ENCODE assay signal across 11 cellular contexts in the genomic region with DNA sequence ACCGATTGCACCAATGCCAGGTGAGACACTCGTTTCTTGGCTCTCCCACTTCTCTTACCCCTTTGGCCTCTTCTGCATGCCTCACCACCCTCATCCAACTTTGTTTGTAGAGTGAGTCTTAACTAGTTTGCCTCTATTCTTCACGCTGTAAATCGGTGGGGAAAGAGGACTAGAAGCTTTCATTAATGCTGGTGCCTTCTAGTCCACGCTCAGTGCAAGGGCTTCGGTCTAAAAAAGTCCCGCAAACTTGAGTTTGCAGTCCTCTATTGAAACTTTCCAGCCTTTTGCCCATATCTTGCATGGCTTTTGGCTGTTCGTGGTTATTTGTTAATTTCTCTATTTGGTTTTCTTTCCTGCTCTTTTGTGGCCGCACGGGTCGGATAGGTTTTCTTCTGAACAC. TPM values are rescaled to one million over a fixed set of nuclear protein-coding genes. Genes with fewer than 3 reads are reported as not detected.
DNase-seq lines count a peak whose midpoint lies in the region; ATAC-seq, FAIRE-seq and TF ChIP-seq lines count a peak whose summit lies in the region.
"Had no signal": no experiment of that assay in that cellular context is flagged by ENCODE, and none has a peak within 500 bp of the region (broad histone marks: within the 10 kb centered on the region; RNA-seq: fewer than 3 reads in every experiment).

No MANE protein-coding gene starts in this region.

- 4% methylated on average over 11 of the region's 11 CpGs for WGBS in thyroid gland, 2 donors

- H3K4me2 ChIP-seq in astrocyte (ENCODE audit: low read length) = peak overlapping the region; percentile 93

- peak overlapping the region; percentile 58 for H3K4me3 ChIP-seq in astrocyte (ENCODE audit: insufficient read depth, low read depth, low read length)
- peak overlapping the region in 1 of 3 donors; percentile 27 for H3K4me3 ChIP-seq in thyroid gland (replicated peaks in 1 of 3)
- H3K4me3 ChIP-seq: GM12878 had no signal

- H3K27me3 ChIP-seq in astrocyte (ENCODE audit: insufficient read depth, low read length) (peaks cover 2% of the 10 kb centered on the region), thyroid gland (no peaks in the 10 kb centered on the region)

- no peak for DNase-seq in activated naive CD4-positive, alpha-beta T cell treated with anti-CD3 and anti-CD28 coated beads, Interleukin-2, amount 50 U/mL, for 72 hours (ENCODE audit: low spot score in 2 of 2)
- DNase-seq in astrocyte (ENCODE audit: low read depth) (no peak), mesothelial cell of epicardium (ENCODE audit: low spot score in 2 of 2, unreplicated experiment in 2 of 2) (no peak), thyroid gland (peak; percentile 7 to 15)
- DNase-seq: amniotic stem cell had no signal

- TF ChIP-seq CTCF in astrocyte (IDR thresholded peaks at IDR 0.05; ENCODE audit: insufficient read depth, low read depth, low read length) (no peak), mesothelial cell of epicardium (IDR thresholded peaks at IDR 0.05; ENCODE audit: unreplicated experiment) (no peak), thyroid gland (IDR thresholded peaks at IDR 0.05) (no peak)

- H4K20me1 ChIP-seq in astrocyte (ENCODE audit: insufficient read depth, low read length) = no peaks in the 10 kb centered on the region

- H3K36me3 Mint-ChIP-seq in activated naive CD4-positive, alpha-beta T cell treated with anti-CD3 and anti-CD28 coated beads, Interleukin-2, amount 50 U/mL, for 24 hours = no peaks in the 10 kb centered on the region
- peaks cover 0 to 10% of the 10 kb centered on the region in 2 donors for H3K36me3 Mint-ChIP-seq in activated naive CD4-positive, alpha-beta T cell treated with anti-CD3 and anti-CD28 coated beads, Interleukin-2, amount 50 U/mL, for 72 hours
- no peaks in the 10 kb centered on the region for H3K36me3 Mint-ChIP-seq in astrocyte (ENCODE audit: low read depth, unreplicated experiment)
- H3K36me3 Mint-ChIP-seq in mesothelial cell of epicardium = no peaks in the 10 kb centered on the region

- no peak for TF ChIP-seq POLR2A in thyroid gland (IDR thresholded peaks at IDR 0.05)

- no peak for FAIRE-seq in astrocyte (lab: Jason Lieb, UNC)
- FAIRE-seq: frontal cortex, GM12878 had no signal

- no peaks in the 10 kb centered on the region for H3K4me1 ChIP-seq in astrocyte (ENCODE audit: insufficient read depth, low read length)
- peaks cover 0 to 10% of the 10 kb centered on the region in 2 donors for H3K4me1 ChIP-seq in thyroid gland

- no peaks in the 10 kb centered on the region for H3K79me2 ChIP-seq in astrocyte (ENCODE audit: insufficient read depth, low read length)

- H3K27ac ChIP-seq in astrocyte (ENCODE audit: low read depth, low read length) = no peak overlapping the region
- no peak overlapping the region for H3K27ac ChIP-seq in thyroid gland

- peak overlapping the region; percentile 23 for H3K9ac ChIP-seq in astrocyte (ENCODE audit: low read length)

- H3K27ac Mint-ChIP-seq in activated naive CD4-positive, alpha-beta T cell treated with anti-CD3 and anti-CD28 coated beads, Interleukin-2, amount 50 U/mL, for 24 hours = no peak overlapping the region
- no peak overlapping the region for H3K27ac Mint-ChIP-seq in activated naive CD4-positive, alpha-beta T cell treated with anti-CD3 and anti-CD28 coated beads, Interleukin-2, amount 50 U/mL, for 72 hours
- H3K27ac Mint-ChIP-seq in astrocyte (ENCODE audit: unreplicated experiment) (no peak overlapping the region), mesothelial cell of epicardium (no peak overlapping the region)

- no peak overlapping the region for H2AFZ ChIP-seq in astrocyte (ENCODE audit: low read depth, low read length)

- H3K27me3 Mint-ChIP-seq in activated naive CD4-positive, alpha-beta T cell treated with anti-CD3 and anti-CD28 coated beads, Interleukin-2, amount 50 U/mL, for 24 hours = peaks cover 18% of the 10 kb centered on the region
- H3K27me3 Mint-ChIP-seq in astrocyte (ENCODE audit: low read depth, unreplicated experiment) (peaks cover 14% of the 10 kb centered on the region), mesothelial cell of epicardium (ENCODE audit: low read depth) (peaks cover 60% of the 10 kb centered on the region)

- intact Hi-C loops in thyroid gland (cut with DNase I) = no loop called here

- no peaks in the 10 kb centered on the region for H3K9me3 Mint-ChIP-seq in activated naive CD4-positive, alpha-beta T cell treated with anti-CD3 and anti-CD28 coated beads, Interleukin-2, amount 50 U/mL, for 24 hours
- H3K9me3 Mint-ChIP-seq in activated naive CD4-positive, alpha-beta T cell treated with anti-CD3 and anti-CD28 coated beads, Interleukin-2, amount 50 U/mL, for 72 hours = no peaks in the 10 kb centered on the region
- H3K9me3 Mint-ChIP-seq in astrocyte (ENCODE audit: unreplicated experiment) = no peaks in the 10 kb centered on the region
- H3K9me3 Mint-ChIP-seq in mesothelial cell of epicardium = no peaks in the 10 kb centered on the region

- no peak for ATAC-seq in activated naive CD4-positive, alpha-beta T cell treated with anti-CD3 and anti-CD28 coated beads, Interleukin-2, amount 50 U/mL, for 72 hours
- ATAC-seq in GM19455 (IDR thresholded peaks at IDR 0.05; ENCODE audit: unreplicated experiment) (no peak), HG02642 (IDR thresholded peaks at IDR 0.05; ENCODE audit: poor library complexity, unreplicated experiment) (no peak), GM19324 (IDR thresholded peaks at IDR 0.05; ENCODE audit: low FRiP score, unreplicated experiment) (no peak)
- ATAC-seq: GM12878 had no signal

- H3K36me3 ChIP-seq in astrocyte (ENCODE audit: insufficient read depth, low read length) (no peaks in the 10 kb centered on the region), thyroid gland (no peaks in the 10 kb centered on the region)

- H3K4me3 Mint-ChIP-seq in activated naive CD4-positive, alpha-beta T cell treated with anti-CD3 and anti-CD28 coated beads, Interleukin-2, amount 50 U/mL, for 24 hours = peak overlapping the region; percentile 60
- H3K4me3 Mint-ChIP-seq in astrocyte (ENCODE audit: unreplicated experiment) (peak overlapping the region; percentile 93), mesothelial cell of epicardium (peak overlapping the region; percentile 93)

- H3K9me3 ChIP-seq in astrocyte (ENCODE audit: insufficient read depth, low read depth, low read length) (no peaks in the 10 kb centered on the region), thyroid gland (no peaks in the 10 kb centered on the region)

- peaks cover 9% of the 10 kb centered on the region for H3K4me1 Mint-ChIP-seq in activated naive CD4-positive, alpha-beta T cell treated with anti-CD3 and anti-CD28 coated beads, Interleukin-2, amount 50 U/mL, for 24 hours
- H3K4me1 Mint-ChIP-seq in astrocyte (ENCODE audit: low read depth, unreplicated experiment) (peaks cover 1% of the 10 kb centered on the region), mesothelial cell of epicardium (peaks cover 32% of the 10 kb centered on the region)

RNA-seq across cellular contexts. Expression of gene DACH2, which starts 0.8 kb away (rescaled TPM):
- total RNA-seq in activated naive CD4-positive, alpha-beta T cell treated with anti-CD3 and anti-CD28 coated beads, Interleukin-2, amount 50 U/mL, for 72 hours = not detected
- total RNA-seq in astrocyte = 0.12 and 0.16 TPM in 2 replicates
- 13.7 to 16.3 TPM (median 15.8 TPM) in 3 replicates for total RNA-seq in mesothelial cell of epicardium
- under 1 TPM in 3 of 4 donors, not detected in 1; 0.13 to 0.54 (median 0.33) TPM for total RNA-seq in thyroid gland
- total RNA-seq: GM12878 had no signal

Comparison
In these comparisons a context has a peak if more than half of its experiments do, and no peak if none do; other contexts are left out.
1. DNase-seq: peak in thyroid gland (2 of 2); none in activated naive CD4-positive, alpha-beta T cell treated with anti-CD3 and anti-CD28 coated beads, Interleukin-2, amount 50 U/mL, for 72 hours (0 of 2), astrocyte (single experiment) and mesothelial cell of epicardium (0 of 2).
2. Peak in every context shown above with its lines, with median percentiles within 50 percentile points of each other: H3K4me3 Mint-ChIP-seq.